ENCODE assay signal across 35 cellular contexts in genomic region chr12:76246611-76247010, GRCh38.
"Had no signal": no experiment of that assay in that cellular context is flagged by ENCODE, and none has a peak within 500 bp of the region (broad histone marks: within the 10 kb centered on the region; RNA-seq: fewer than 3 reads in every experiment).

No MANE protein-coding gene starts in this region.

- H3K27me3 Mint-ChIP-seq: brain had no signal

- DNase-seq: activated B cell treated with CpG ODN at 0.5 μM for 24 hours; activated CD4-positive, alpha-beta T cell treated with anti-CD3 and anti-CD28 coated beads for 48 hours; activated CD4-positive, alpha-beta T cell treated with anti-CD3 and anti-CD28 coated beads, Interleukin-2, amount 50 U/mL, for 1 hour; activated CD4-positive, alpha-beta T cell treated with anti-CD3 and anti-CD28 coated beads, Interleukin-2, amount 50 U/mL, for 48 hours; activated CD8-positive, alpha-beta memory T cell treated with anti-CD3 and anti-CD28 coated beads, Interleukin-2, amount 10 ng/mL, durations not matched to agents 7 days and 5 days; activated CD8-positive, alpha-beta memory T cell treated with anti-CD3 and anti-CD28 coated beads, Interleukin-2, amount 50 U/mL, for 4 hours; activated CD8-positive, alpha-beta T cell treated with anti-CD3 and anti-CD28 coated beads, Interleukin-2, amount 10 ng/mL, durations not matched to agents 7 days and 5 days; activated gamma-delta T cell; activated naive CD4-positive, alpha-beta T cell; activated naive CD4-positive, alpha-beta T cell treated with anti-CD3 and anti-CD28 coated beads, Interleukin-2, amount 10 ng/mL, durations not matched to agents 7 days and 5 days; activated naive CD8-positive, alpha-beta T cell treated with anti-CD3 and anti-CD28 coated beads, Interleukin-2, amount 10 ng/mL, durations not matched to agents 7 days and 5 days; activated T-cell treated with anti-CD3 and anti-CD28 coated beads, Interleukin-2, amount 50 U/mL, for 1 hour; activated T-cell treated with anti-CD3 and anti-CD28 coated beads, Interleukin-2, amount 50 U/mL, for 48 hours; dorsolateral prefrontal cortex; effector memory CD8-positive, alpha-beta T cell; erythroblast; esophagus squamous epithelium; foreskin melanocyte; heart right ventricle; T-helper 1 cell; T-helper 17 cell; T1000; WERI-Rb-1 had no signal

- H3K9me3 ChIP-seq: ascending aorta, breast epithelium, esophagus squamous epithelium, gastroesophageal sphincter, heart right ventricle had no signal

- H3K9me3 Mint-ChIP-seq: activated B cell treated with CpG ODN at 0.5 μM for 24 hours; activated naive CD4-positive, alpha-beta T cell treated with anti-CD3 and anti-CD28 coated beads, Interleukin-2, amount 10 ng/mL, durations not matched to agents 7 days and 5 days; activated naive CD4-positive, alpha-beta T cell treated with anti-CD3 and anti-CD28 coated beads, Interleukin-2, amount 50 U/mL, for 72 hours; activated naive CD8-positive, alpha-beta T cell treated with anti-CD3 and anti-CD28 coated beads, Interleukin-2, amount 10 ng/mL, durations not matched to agents 7 days and 5 days; activated T-helper 1 cell treated with anti-CD3 and anti-CD28 coated beads, Interleukin-12 subunit alpha, Interleukin-12 subunit beta, Interleukin-2, Interleukin-4 antibody, amounts not matched to agents 30 ng/mL and 10 ng/mL and 1 ng/mL, durations not matched to agents 14 hours and 24 hours and 36 hours; brain; central memory CD8-positive, alpha-beta T cell; dendritic cell treated with granulocyte-macrophage colony-stimulating factor and Interleukin-4, amounts not matched to agents 40 ng/mL and 50 ng/mL, for 4 days; effector memory CD8-positive, alpha-beta T cell; T-helper 2 cell treated with Interferon-gamma antibody and Interleukin-4, amounts not matched to agents 5 μg/mL and 100 μg/mL, for 36 hours had no signal

- H3K4me1 Mint-ChIP-seq: activated B cell treated with CpG ODN at 0.5 μM for 24 hours; activated CD8-positive, alpha-beta memory T cell treated with anti-CD3 and anti-CD28 coated beads, Interleukin-2, amount 10 ng/mL, durations not matched to agents 7 days and 5 days; activated naive CD4-positive, alpha-beta T cell treated with anti-CD3 and anti-CD28 coated beads, Interleukin-2, amount 10 ng/mL, durations not matched to agents 7 days and 5 days; activated naive CD8-positive, alpha-beta T cell treated with anti-CD3 and anti-CD28 coated beads, Interleukin-2, amount 10 ng/mL, durations not matched to agents 7 days and 5 days; central memory CD8-positive, alpha-beta T cell; T-helper 17 cell had no signal

- H3K27me3 ChIP-seq: ascending aorta, breast epithelium, cardiac muscle cell, dorsolateral prefrontal cortex, esophagus squamous epithelium, gastroesophageal sphincter, heart right ventricle had no signal

- H3K36me3 Mint-ChIP-seq: activated CD8-positive, alpha-beta memory T cell treated with anti-CD3 and anti-CD28 coated beads, Interleukin-2, amount 10 ng/mL, durations not matched to agents 7 days and 5 days; activated naive CD4-positive, alpha-beta T cell treated with anti-CD3 and anti-CD28 coated beads, Interleukin-2, amount 10 ng/mL, durations not matched to agents 7 days and 5 days; activated naive CD4-positive, alpha-beta T cell treated with anti-CD3 and anti-CD28 coated beads, Interleukin-2, amount 50 U/mL, for 72 hours; activated naive CD8-positive, alpha-beta T cell treated with anti-CD3 and anti-CD28 coated beads, Interleukin-2, amount 10 ng/mL, durations not matched to agents 7 days and 5 days; brain had no signal

- H3K4me3 ChIP-seq: ascending aorta, breast epithelium, cardiac muscle cell, coronary artery, dorsolateral prefrontal cortex, esophagus squamous epithelium, gastroesophageal sphincter, heart right ventricle had no signal

- H3K27ac ChIP-seq: ascending aorta, cardiac muscle cell, coronary artery, dorsolateral prefrontal cortex, heart right ventricle, WERI-Rb-1 had no signal

- ATAC-seq: activated CD4-positive, CD25-positive, alpha-beta regulatory T cell treated with anti-CD3 and anti-CD28 coated beads, Interleukin-2, amount 50 U/mL, for 24 hours; activated CD8-positive, alpha-beta memory T cell treated with anti-CD3 and anti-CD28 coated beads, Interleukin-2, amount 10 ng/mL, durations not matched to agents 7 days and 5 days; activated CD8-positive, alpha-beta T cell treated with anti-CD3 and anti-CD28 coated beads, Interleukin-2, amount 10 ng/mL, durations not matched to agents 7 days and 5 days; activated naive CD4-positive, alpha-beta T cell treated with anti-CD3 and anti-CD28 coated beads, Interleukin-2, amount 50 U/mL, for 72 hours; effector memory CD8-positive, alpha-beta T cell; T-helper 17 cell had no signal

- H3K27ac Mint-ChIP-seq: activated B cell treated with CpG ODN at 0.5 μM for 24 hours; activated CD8-positive, alpha-beta memory T cell treated with anti-CD3 and anti-CD28 coated beads, Interleukin-2, amount 10 ng/mL, durations not matched to agents 7 days and 5 days; activated CD8-positive, alpha-beta T cell treated with anti-CD3 and anti-CD28 coated beads, Interleukin-2, amount 10 ng/mL, durations not matched to agents 7 days and 5 days; activated naive CD4-positive, alpha-beta T cell treated with anti-CD3 and anti-CD28 coated beads, Interleukin-2, amount 10 ng/mL, durations not matched to agents 7 days and 5 days; activated naive CD4-positive, alpha-beta T cell treated with anti-CD3 and anti-CD28 coated beads, Interleukin-2, amount 50 U/mL, for 72 hours; activated naive CD8-positive, alpha-beta T cell treated with anti-CD3 and anti-CD28 coated beads, Interleukin-2, amount 10 ng/mL, durations not matched to agents 7 days and 5 days; activated T-helper 1 cell treated with anti-CD3 and anti-CD28 coated beads, Interleukin-12 subunit alpha, Interleukin-12 subunit beta, Interleukin-2, Interleukin-4 antibody, amounts not matched to agents 30 ng/mL and 10 ng/mL and 1 ng/mL, durations not matched to agents 14 hours and 24 hours and 36 hours; brain; dendritic cell treated with granulocyte-macrophage colony-stimulating factor and Interleukin-4, amounts not matched to agents 40 ng/mL and 50 ng/mL, for 4 days; effector memory CD8-positive, alpha-beta T cell; T-helper 17 cell; T-helper 2 cell treated with Interferon-gamma antibody and Interleukin-4, amounts not matched to agents 5 μg/mL and 100 μg/mL, for 36 hours had no signal

- H3K4me1 ChIP-seq: ascending aorta, breast epithelium had no signal

- H3K36me3 ChIP-seq: ascending aorta, breast epithelium, cardiac muscle cell, esophagus squamous epithelium, gastroesophageal sphincter, heart right ventricle, WERI-Rb-1 had no signal

- H3K4me3 Mint-ChIP-seq: activated B cell treated with CpG ODN at 0.5 μM for 24 hours; activated CD8-positive, alpha-beta memory T cell treated with anti-CD3 and anti-CD28 coated beads, Interleukin-2, amount 10 ng/mL, durations not matched to agents 7 days and 5 days; activated CD8-positive, alpha-beta T cell treated with anti-CD3 and anti-CD28 coated beads, Interleukin-2, amount 10 ng/mL, durations not matched to agents 7 days and 5 days; activated naive CD4-positive, alpha-beta T cell treated with anti-CD3 and anti-CD28 coated beads, Interleukin-2, amount 10 ng/mL, durations not matched to agents 7 days and 5 days; activated naive CD8-positive, alpha-beta T cell treated with anti-CD3 and anti-CD28 coated beads, Interleukin-2, amount 10 ng/mL, durations not matched to agents 7 days and 5 days; activated T-helper 1 cell treated with anti-CD3 and anti-CD28 coated beads, Interleukin-12 subunit alpha, Interleukin-12 subunit beta, Interleukin-2, Interleukin-4 antibody, amounts not matched to agents 30 ng/mL and 10 ng/mL and 1 ng/mL, durations not matched to agents 14 hours and 24 hours and 36 hours; brain; central memory CD8-positive, alpha-beta T cell; dendritic cell treated with granulocyte-macrophage colony-stimulating factor and Interleukin-4, amounts not matched to agents 40 ng/mL and 50 ng/mL, for 4 days; effector memory CD8-positive, alpha-beta T cell; T-helper 17 cell; T-helper 2 cell treated with Interferon-gamma antibody and Interleukin-4, amounts not matched to agents 5 μg/mL and 100 μg/mL, for 36 hours had no signal
